ENCODE assay signal across 9 cellular contexts in genomic region chr2:48530033-48530804, GRCh38. TPM values are rescaled to one million over a fixed set of nuclear protein-coding genes. Genes with fewer than 3 reads are reported as not detected.
DNase-seq lines count a peak whose midpoint lies in the region; ATAC-seq and TF ChIP-seq lines count a peak whose summit lies in the region.
"Had no signal": no experiment of that assay in that cellular context is flagged by ENCODE, and none has a peak within 500 bp of the region (broad histone marks: within the 10 kb centered on the region; RNA-seq: fewer than 3 reads in every experiment).

A gene with protein sequence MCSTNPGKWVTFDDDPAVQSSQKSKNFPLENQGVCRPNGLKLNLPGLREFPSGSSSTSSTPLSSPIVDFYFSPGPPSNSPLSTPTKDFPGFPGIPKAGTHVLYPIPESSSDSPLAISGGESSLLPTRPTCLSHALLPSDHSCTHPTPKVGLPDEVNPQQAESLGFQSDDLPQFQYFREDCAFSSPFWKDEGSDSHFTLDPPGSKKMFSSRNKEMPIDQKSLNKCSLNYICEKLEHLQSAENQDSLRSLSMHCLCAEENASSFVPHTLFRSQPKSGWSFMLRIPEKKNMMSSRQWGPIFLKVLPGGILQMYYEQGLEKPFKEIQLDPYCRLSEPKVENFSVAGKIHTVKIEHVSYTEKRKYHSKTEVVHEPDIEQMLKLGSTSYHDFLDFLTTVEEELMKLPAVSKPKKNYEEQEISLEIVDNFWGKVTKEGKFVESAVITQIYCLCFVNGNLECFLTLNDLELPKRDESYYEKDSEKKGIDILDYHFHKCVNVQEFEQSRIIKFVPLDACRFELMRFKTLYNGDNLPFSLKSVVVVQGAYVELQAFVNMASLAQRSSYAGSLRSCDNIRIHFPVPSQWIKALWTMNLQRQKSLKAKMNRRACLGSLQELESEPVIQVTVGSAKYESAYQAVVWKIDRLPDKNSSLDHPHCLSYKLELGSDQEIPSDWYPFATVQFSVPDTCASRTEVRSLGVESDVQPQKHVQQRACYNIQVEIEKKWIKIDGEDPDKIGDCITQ (plus strand): TSS chr2:48530154. CDS start chr2:48580634, 50,480 bp downstream.

- H3K4ac ChIP-seq in mesendoderm (ENCODE audit: low read depth, low read length), result peak within 1 kb of the TSS; percentile 25

- no peak for TF ChIP-seq EP300 in stomach (IDR thresholded peaks at IDR 0.05)

- H3K27me3 ChIP-seq in ectodermal cell (ENCODE audit: control insufficient read depth, insufficient read depth, low read length, poor library complexity, severe bottlenecking), result no peaks in the 10 kb centered on the region
- no peaks in the 10 kb centered on the region for H3K27me3 ChIP-seq in mesendoderm (ENCODE audit: insufficient read depth, low read length, poor library complexity)
- H3K27me3 ChIP-seq in stomach, result peaks cover 0 to 14% (median 6%) of the 10 kb centered on the region in 3 donors

- H3K23ac ChIP-seq in mesendoderm (ENCODE audit: low read length), result no peak within 1 kb of the TSS

- H3K27ac ChIP-seq in ectodermal cell (ENCODE audit: insufficient read depth, low read depth, low read length, poor library complexity, severe bottlenecking), result peak within 1 kb of the TSS; percentile 48
- no peak within 1 kb of the TSS for H3K27ac ChIP-seq in mesendoderm (ENCODE audit: low read depth, low read length)
- peak within 1 kb of the TSS; percentile 77 to 95 (median 82) for H3K27ac ChIP-seq in stomach
- H3K27ac ChIP-seq: 22Rv1 had no signal

- no peaks in the 10 kb centered on the region for H3K79me2 ChIP-seq in mesendoderm (ENCODE audit: control insufficient read depth, insufficient read depth, low read length)

- no peak for TF ChIP-seq CTCF in stomach (IDR thresholded peaks at IDR 0.05)

- no peak for TF ChIP-seq POLR2A in stomach (IDR thresholded peaks at IDR 0.05)

- intact Hi-C loops in stomach (cut with DNase I; ENCODE audit: low total_unique reads), result no loop called here

- H3K9me3 ChIP-seq in ectodermal cell (ENCODE audit: control insufficient read depth, low read length) (no peaks in the 10 kb centered on the region), stomach (no peaks in the 10 kb centered on the region)

- peak; percentile 64 for DNase-seq in DMS 273 (lab: John Stamatoyannopoulos, UW; ENCODE audit: unreplicated experiment)
- no peak for DNase-seq in DMS 273 treated with DMSO at 0.1 percent for 48 hours (lab: John Stamatoyannopoulos, UW)
- DNase-seq in activated CD4-positive, alpha-beta T cell treated with anti-CD3 and anti-CD28 coated beads for 4 hours, result peak; percentile 35 to 45
- peak; percentile 47 for DNase-seq in mesendoderm
- DNase-seq in stomach, result peak; percentile 30

- no peak within 1 kb of the TSS for H2BK15ac ChIP-seq in mesendoderm (replicated peaks; ENCODE audit: low read depth)

- H2BK120ac ChIP-seq in mesendoderm (ENCODE audit: low read depth, low read length), result no peak within 1 kb of the TSS

- H3K18ac ChIP-seq in mesendoderm (ENCODE audit: low read length), result peak within 1 kb of the TSS; percentile 85

- H3K4me2 ChIP-seq in mesendoderm (ENCODE audit: low read length), result peak within 1 kb of the TSS; percentile 75

- no peak within 1 kb of the TSS for H2BK5ac ChIP-seq in mesendoderm (ENCODE audit: low read length)

- H2AK5ac ChIP-seq in mesendoderm (ENCODE audit: low read length), result no peak within 1 kb of the TSS

- H3K4me1 ChIP-seq in ectodermal cell (ENCODE audit: control insufficient read depth, insufficient read depth, low read length) (peaks cover 3% of the 10 kb centered on the region), mesendoderm (ENCODE audit: control insufficient read depth, low read depth, low read length) (peaks cover 6% of the 10 kb centered on the region), stomach (peaks cover 14 to 68% (median 40%) of the 10 kb centered on the region in 4 donors)

- peak within 1 kb of the TSS; percentile 69 for H3K9ac ChIP-seq in mesendoderm (ENCODE audit: low read length)

- H3K4me3 ChIP-seq in ectodermal cell (ENCODE audit: insufficient read depth, low read depth, low read length) (peak within 1 kb of the TSS; percentile 85), mesendoderm (ENCODE audit: low read length) (peak within 1 kb of the TSS; percentile 55), stomach (peak within 1 kb of the TSS; percentile 61 to 88 (median 75))

- no peaks in the 10 kb centered on the region for H3K79me1 ChIP-seq in mesendoderm (ENCODE audit: low read length)

- H4K8ac ChIP-seq in mesendoderm (ENCODE audit: low read depth, low read length), result no peak within 1 kb of the TSS

- H3K36me3 ChIP-seq in ectodermal cell (ENCODE audit: control insufficient read depth, insufficient read depth, low read length) (no peaks in the 10 kb centered on the region), mesendoderm (ENCODE audit: control insufficient read depth, insufficient read depth, low read length) (no peaks in the 10 kb centered on the region), stomach (no peaks in the 10 kb centered on the region)

- no peak within 1 kb of the TSS for H4K5ac ChIP-seq in mesendoderm (ENCODE audit: low read length)

- peak; percentile 59 for ATAC-seq in HG03354 (IDR thresholded peaks at IDR 0.05; ENCODE audit: poor library complexity, severe bottlenecking, unreplicated experiment)
- ATAC-seq in GM18870 (IDR thresholded peaks at IDR 0.05; ENCODE audit: unreplicated experiment), result no peak

- 0% methylated on average over 52 to 53 of the region's 62 CpGs for WGBS in ectodermal cell, 2 experiments
- WGBS in mesendoderm (ENCODE audit: extremely low coverage, insufficient coverage, low lambda C conversion rate), result no CpG with 5 or more reads among the region's 62 CpGs
- 0 to 7% (median 1%) methylated on average over 31 to 59 of the region's 62 CpGs for WGBS in stomach, 5 donors

- H3K56ac ChIP-seq in mesendoderm (ENCODE audit: low read length), result peak within 1 kb of the TSS; percentile 81

RNA-seq across cellular contexts. Expression of the gene that starts here (rescaled TPM):
- 26.0 TPM for polyA plus RNA-seq in ectodermal cell (2013, experiment 1 of 4)
- 36.8 TPM for polyA plus RNA-seq in ectodermal cell (2013, experiment 2 of 4)
- 29.1 TPM for polyA plus RNA-seq in ectodermal cell (2013, experiment 3 of 4)
- polyA plus RNA-seq in ectodermal cell (2013, experiment 4 of 4), result 33.3 TPM
- 1.1 TPM for polyA plus RNA-seq in mesendoderm (2013, experiment 1 of 2)
- 1.1 TPM for polyA plus RNA-seq in mesendoderm (2013, experiment 2 of 2)
- 100 to 1,000 TPM in 1 of 5 donors, 10 to 100 TPM in 4; 12.7 to 116 (median 41.4) TPM for total RNA-seq in stomach
- 1 to 10 TPM; 5.5 to 6.9 (median 5.7) TPM for polyA plus RNA-seq in stomach
